Comparison of ENCODE assay signal across 9 cellular contexts in the genomic region with DNA sequence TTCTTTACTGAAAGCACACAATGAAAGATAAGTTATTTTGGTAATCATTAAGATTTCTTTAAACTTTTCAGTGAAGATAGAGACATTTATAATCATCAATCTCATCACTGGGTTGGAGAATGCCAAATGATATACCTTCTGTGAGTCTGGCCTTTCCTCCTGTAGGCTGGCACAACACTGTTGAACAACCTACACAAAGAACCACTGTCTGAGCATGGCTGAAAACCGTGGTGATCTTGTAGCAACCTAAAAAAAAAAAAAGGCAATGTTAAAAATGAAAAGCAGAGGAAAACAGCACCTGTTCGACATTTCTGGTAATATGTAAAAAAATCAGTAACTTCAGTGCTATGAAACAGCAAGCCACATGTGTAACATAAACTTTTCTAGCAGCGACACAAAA. TPM values are rescaled to one million over a fixed set of nuclear protein-coding genes. Genes with fewer than 3 reads are reported as not detected.
DNase-seq lines count a peak whose midpoint lies in the region; ATAC-seq and TF ChIP-seq lines count a peak whose summit lies in the region.
"Had no signal": no experiment of that assay in that cellular context is flagged by ENCODE, and none has a peak within 500 bp of the region (broad histone marks: within the 10 kb centered on the region; RNA-seq: fewer than 3 reads in every experiment).

No MANE protein-coding gene starts in this region.

- H3K9ac ChIP-seq in skeletal muscle satellite cell (ENCODE audit: low read depth, low read length): peak overlapping the region; percentile 94

- H3K4me3 ChIP-seq in fibroblast of pulmonary artery (replicated peaks; ENCODE audit: low read depth, low read length) (peak overlapping the region; percentile 94), skeletal muscle satellite cell (ENCODE audit: low read length) (peak overlapping the region; percentile 89)

- no peak for ATAC-seq in T-cell (replicated peaks in 1 of 4)
- no peak for ATAC-seq in HG03280 (IDR thresholded peaks at IDR 0.05; ENCODE audit: unreplicated experiment)
- no peak for ATAC-seq in GM21447 (IDR thresholded peaks at IDR 0.05; ENCODE audit: unreplicated experiment)
- ATAC-seq in GM21576 (IDR thresholded peaks at IDR 0.05; ENCODE audit: unreplicated experiment): no peak

- TF ChIP-seq CTCF in fibroblast of pulmonary artery (IDR thresholded peaks at IDR 0.05; ENCODE audit: low read length, missing control alignments): no peak

- H3K4me2 ChIP-seq in skeletal muscle satellite cell (ENCODE audit: low read length): peak overlapping the region; percentile 83

- no peaks in the 10 kb centered on the region for H3K9me3 Mint-ChIP-seq in activated CD4-positive, alpha-beta T cell treated with anti-CD3 and anti-CD28 coated beads, Interleukin-2, amount 10 ng/mL, durations not matched to agents 24 days and 14 days
- no peaks in the 10 kb centered on the region for H3K9me3 Mint-ChIP-seq in T-cell

- H3K4me3 Mint-ChIP-seq in activated CD4-positive, alpha-beta T cell treated with anti-CD3 and anti-CD28 coated beads, Interleukin-2, amount 10 ng/mL, durations not matched to agents 24 days and 14 days: peak overlapping the region; percentile 100
- peak overlapping the region; percentile 97 to 100 (median 100) for H3K4me3 Mint-ChIP-seq in T-cell

- intact Hi-C loops in activated CD4-positive, alpha-beta T cell treated with anti-CD3 and anti-CD28 coated beads, Interleukin-2, amount 10 ng/mL, durations not matched to agents 24 days and 14 days (cut with micrococcal nuclease): loop anchor here (5.0 kb wide), 2 partner anchors 122 to 247 kb away; partner anchors contain the start of gene APH1B

- peaks cover 33% of the 10 kb centered on the region for H3K36me3 ChIP-seq in skeletal muscle satellite cell (ENCODE audit: insufficient read depth, low read length)

- H3K9me3 ChIP-seq in skeletal muscle satellite cell (replicated peaks; ENCODE audit: low read length): no peaks in the 10 kb centered on the region

- DNase-seq in activated CD4-positive, alpha-beta T cell treated with anti-CD3 and anti-CD28 coated beads, Interleukin-2, amount 10 ng/mL, durations not matched to agents 24 days and 14 days: no peak
- DNase-seq in activated CD4-positive, alpha-beta T cell treated with anti-CD3 and anti-CD28 coated beads, Interleukin-2, amount 50 U/mL, for 1 hour: no peak
- DNase-seq in T-cell: no peak
- DNase-seq in fibroblast of pulmonary artery (ENCODE audit: low read depth): no peak
- DNase-seq: effector CD4-positive, alpha-beta T cell had no signal

- peaks cover 14% of the 10 kb centered on the region for H3K4me1 ChIP-seq in skeletal muscle satellite cell (ENCODE audit: control insufficient read depth, insufficient read depth, low read length)

- no peaks in the 10 kb centered on the region for H3K27me3 Mint-ChIP-seq in activated CD4-positive, alpha-beta T cell treated with anti-CD3 and anti-CD28 coated beads, Interleukin-2, amount 10 ng/mL, durations not matched to agents 24 days and 14 days
- no peaks in the 10 kb centered on the region for H3K27me3 Mint-ChIP-seq in T-cell

- H3K4me1 Mint-ChIP-seq in activated CD4-positive, alpha-beta T cell treated with anti-CD3 and anti-CD28 coated beads, Interleukin-2, amount 10 ng/mL, durations not matched to agents 24 days and 14 days: peaks cover 21% of the 10 kb centered on the region
- H3K4me1 Mint-ChIP-seq in T-cell: peaks cover 17 to 29% (median 22%) of the 10 kb centered on the region in 3 donors

- CTCF ChIA-PET in T-cell (lab: Charles Lee): interaction anchor here (0.7 to 0.9 kb wide), 2 partner anchors 17 to 24 kb away, joined by 3 read pairs; no protein-coding TSS in a partner anchor

- POLR2A ChIA-PET in T-cell (lab: Charles Lee): interaction anchor here (0.6 kb wide), 3 partner anchors 37 to 121 kb away, joined by 3 to 6 read pairs (median 6); no protein-coding TSS in a partner anchor

- peak overlapping the region; percentile 60 for H3K27ac Mint-ChIP-seq in activated CD4-positive, alpha-beta T cell treated with anti-CD3 and anti-CD28 coated beads, Interleukin-2, amount 10 ng/mL, durations not matched to agents 24 days and 14 days
- H3K27ac Mint-ChIP-seq in T-cell: peak overlapping the region in 1 of 2 donors; percentile 55

- peaks cover 38% of the 10 kb centered on the region for H3K36me3 Mint-ChIP-seq in activated CD4-positive, alpha-beta T cell treated with anti-CD3 and anti-CD28 coated beads, Interleukin-2, amount 10 ng/mL, durations not matched to agents 24 days and 14 days (ENCODE audit: low read depth)
- H3K36me3 Mint-ChIP-seq in T-cell: peaks cover 15% of the 10 kb centered on the region

- H3K27me3 ChIP-seq in skeletal muscle satellite cell (ENCODE audit: control insufficient read depth, insufficient read depth, low read length): no peaks in the 10 kb centered on the region

RNA-seq across cellular contexts. Expression of gene RPS27L, which starts 1.8 kb away (rescaled TPM):
- 167 and 179 TPM in 2 replicates for total RNA-seq in activated CD4-positive, alpha-beta T cell treated with anti-CD3 and anti-CD28 coated beads, Interleukin-2, amount 10 ng/mL, durations not matched to agents 24 days and 14 days
- 100 to 1,000 TPM in 3 of 5 donors, 10 to 100 TPM in 2; 48.3 to 123 (median 106) TPM for total RNA-seq in T-cell
- total RNA-seq in skeletal muscle satellite cell (2012; rRNA removed): 137 and 146 TPM in 2 replicates

RNA-seq across cellular contexts. Expression of gene LACTB, which starts 33.8 kb away (rescaled TPM):
- 15.7 and 18.1 TPM in 2 replicates for total RNA-seq in activated CD4-positive, alpha-beta T cell treated with anti-CD3 and anti-CD28 coated beads, Interleukin-2, amount 10 ng/mL, durations not matched to agents 24 days and 14 days
- total RNA-seq in T-cell: 10 to 100 TPM; 10.9 to 14.9 (median 12.2) TPM
- 11.1 and 18.0 TPM in 2 replicates for total RNA-seq in skeletal muscle satellite cell (2012; rRNA removed)

RNA-seq across cellular contexts. Expression of gene RAB8B, which starts 33.9 kb away (rescaled TPM):
- 186 and 187 TPM in 2 replicates for total RNA-seq in activated CD4-positive, alpha-beta T cell treated with anti-CD3 and anti-CD28 coated beads, Interleukin-2, amount 10 ng/mL, durations not matched to agents 24 days and 14 days
- total RNA-seq in T-cell: 10 to 100 TPM; 52.2 to 66.7 (median 55.7) TPM
- total RNA-seq in skeletal muscle satellite cell (2012; rRNA removed): 31.5 and 46.1 TPM in 2 replicates
